ENCODE assay signal across 8 cellular contexts in the genomic region with DNA sequence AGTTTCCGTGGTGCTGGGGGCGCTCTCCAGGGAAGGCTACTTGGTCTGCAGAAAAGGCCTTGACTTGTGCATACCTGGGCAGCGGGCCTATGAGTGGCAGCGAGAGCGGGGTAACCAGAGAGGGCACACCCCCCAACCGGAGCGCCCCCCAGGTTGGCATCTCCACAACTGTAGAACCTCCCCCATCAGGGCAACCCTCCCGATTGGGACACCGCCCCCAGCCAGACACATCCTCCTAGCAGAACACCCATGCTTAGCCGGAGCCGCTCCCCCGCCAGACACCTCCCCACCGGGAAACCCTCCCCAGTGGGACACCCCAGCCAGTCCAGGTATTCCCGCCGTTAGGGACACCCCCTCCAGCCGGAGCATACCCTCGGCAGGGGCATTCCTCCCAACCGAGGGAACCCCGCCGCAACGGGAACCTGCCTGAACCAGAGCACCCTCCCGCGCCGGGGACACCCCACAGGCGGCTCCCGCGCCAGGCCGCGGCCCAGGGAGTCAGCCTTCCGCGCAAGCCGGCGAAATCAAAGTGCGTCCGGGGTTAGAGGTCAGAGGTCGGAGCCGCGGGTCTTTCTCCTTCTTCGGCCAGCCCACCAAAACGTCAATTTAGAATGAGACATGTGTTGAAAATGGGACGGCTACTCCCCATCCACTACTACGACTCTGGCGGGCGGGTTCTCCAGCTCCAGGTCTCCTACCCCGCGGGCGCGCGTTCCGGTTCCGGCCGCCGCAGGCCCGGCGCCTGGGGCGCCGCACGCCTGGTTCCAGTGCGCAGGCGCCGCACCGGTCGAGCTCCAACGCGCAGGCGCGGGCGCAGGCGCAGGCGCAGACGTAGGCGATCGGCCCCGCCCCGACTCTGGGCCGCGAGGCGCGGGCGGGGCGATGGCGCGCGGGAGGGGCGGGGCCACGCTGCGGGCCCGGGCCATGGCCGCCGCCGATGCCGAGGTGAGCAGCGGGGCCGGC. TPM values are rescaled to one million over a fixed set of nuclear protein-coding genes. Genes with fewer than 3 reads are reported as not detected.
A peak's percentile ranks its signal among the peaks of the same experiment; 100 is the strongest.
DNase-seq lines count a peak whose midpoint lies in the region; ATAC-seq and TF ChIP-seq lines count a peak whose summit lies in the region.

A gene (plus strand): TSS at position 901 of the 963 bp plus-strand sequence. CDS start 24 bp downstream, at position 925.

- H3K27ac ChIP-seq in adipose tissue (ENCODE audit: low read depth, low read length) (peak within 1 kb of the TSS; percentile 13), prostate gland (peak within 1 kb of the TSS; percentile 84 to 85), upper lobe of right lung (peak within 1 kb of the TSS; percentile 93)

- H3K36me3 ChIP-seq in prostate gland (peaks cover 0 to 6% of the 10 kb centered on the region in 2 donors), upper lobe of right lung (peaks cover 35% of the 10 kb centered on the region)

- intact Hi-C loops in left cardiac atrium (cut with DNase I) (no loop called here), prostate gland (cut with DNase I) (no loop called here), upper lobe of right lung (cut with DNase I) (no loop called here)

- H3K4me3 ChIP-seq in GM12864 (ENCODE audit: low read depth, low read length) = peak within 1 kb of the TSS; percentile 85
- peak within 1 kb of the TSS; percentile 76 to 87 for H3K4me3 ChIP-seq in prostate gland
- H3K4me3 ChIP-seq in upper lobe of right lung = peak within 1 kb of the TSS; percentile 94

- TF ChIP-seq CTCF in GM12864 (IDR thresholded peaks at IDR 0.05; ENCODE audit: low read depth, low read length, missing control alignments) (no peak), prostate gland (IDR thresholded peaks at IDR 0.05) (peak in 1 of 4 experiments; percentile 23), upper lobe of right lung (IDR thresholded peaks at IDR 0.05) (no peak)

- H3K4me1 ChIP-seq in prostate gland (replicated peaks) (peaks cover 24% of the 10 kb centered on the region), upper lobe of right lung (peaks cover 38% of the 10 kb centered on the region)

- no peaks in the 10 kb centered on the region for H3K9me3 ChIP-seq in prostate gland
- H3K9me3 ChIP-seq in upper lobe of right lung = no peaks in the 10 kb centered on the region

- 0 to 1% (median 1%) methylated on average over 80 to 85 of the region's 94 CpGs for WGBS in adipose tissue, 3 donors
- under 1% methylated on average over 52 of the region's 94 CpGs for WGBS in prostate gland

- ATAC-seq in HG02588 (IDR thresholded peaks at IDR 0.05; ENCODE audit: unreplicated experiment) (peak; percentile 72), left cardiac atrium (peak; percentile 86 to 94), upper lobe of right lung (peak; percentile 90)

- H3K27me3 ChIP-seq in prostate gland (replicated peaks; ENCODE audit: insufficient read depth) = no peaks in the 10 kb centered on the region
- no peaks in the 10 kb centered on the region for H3K27me3 ChIP-seq in upper lobe of right lung

- TF ChIP-seq POLR2A in prostate gland (IDR thresholded peaks at IDR 0.05) = peak; percentile 57

- peak; percentile 35 for DNase-seq in GM12864 (ENCODE audit: low read depth)
- peak; percentile 71 for DNase-seq in NCI-H1105 (lab: John Stamatoyannopoulos, UW)
- DNase-seq in T-helper 1 cell = peak; percentile 81 to 92 (median 83)
- peak; percentile 88 for DNase-seq in left cardiac atrium
- DNase-seq in prostate gland (ENCODE audit: low spot score) = peak; percentile 77
- peak; percentile 93 for DNase-seq in upper lobe of right lung

RNA-seq across cellular contexts. Expression of the gene that starts here (rescaled TPM):
- polyA plus RNA-seq in adipose tissue = 10 to 100 TPM; 19.7 to 42.1 (median 40.3) TPM
- 10 to 100 TPM; 31.9 to 38.1 TPM for total RNA-seq in left cardiac atrium
- total RNA-seq in prostate gland = 100 to 1,000 TPM in 1 of 2 donors, 10 to 100 TPM in 1; 81.3 to 149 TPM
- total RNA-seq in upper lobe of right lung = 82.7 TPM

Comparison
In these comparisons a context has a peak if more than half of its experiments do, and no peak if none do; other contexts are left out.
1. Peak in every context shown above with its lines: DNase-seq, ATAC-seq, H3K4me3 ChIP-seq and H3K27ac ChIP-seq.
2. DNase-seq: peak in every context shown above with its lines; median percentile 93 in upper lobe of right lung; 88 in left cardiac atrium; 83 in T-helper 1 cell; 77 in prostate gland; 71 in NCI-H1105; 35 in GM12864.
3. H3K27ac ChIP-seq: peak in every context shown above with its lines; median percentile 93 in upper lobe of right lung; 84 in prostate gland; 13 in adipose tissue.